Comparison of ENCODE assay signal across 23 cellular contexts in genomic region chr7:131374821-131375220, GRCh38.
"Had no signal": no experiment of that assay in that cellular context is flagged by ENCODE, and none has a peak within 500 bp of the region (broad histone marks: within the 10 kb centered on the region; RNA-seq: fewer than 3 reads in every experiment).

No MANE protein-coding gene starts in this region.

- DNase-seq: colonic mucosa; cortex of kidney; dermis blood vessel endothelial cell; dorsolateral prefrontal cortex; effector CD4-positive, alpha-beta T cell; effector memory CD4-positive, alpha-beta T cell; foreskin melanocyte; gastrocnemius medialis; glutamatergic neuron; head of caudate nucleus; heart right ventricle; hippocampal formation; left cardiac atrium; left lung; left ventricle myocardium superior; lower lobe of right lung; mesenchymal stem cell; mucosa of descending colon; naive B cell; naive thymus-derived CD8-positive, alpha-beta T cell had no signal

- H3K9me3 Mint-ChIP-seq: mesothelial cell of epicardium; naive B cell; naive thymus-derived CD8-positive, alpha-beta T cell had no signal

- H3K27ac Mint-ChIP-seq: mesothelial cell of epicardium had no signal

- ATAC-seq: left cardiac atrium; left ventricle myocardium superior; mucosa of descending colon; naive thymus-derived CD8-positive, alpha-beta T cell had no signal

- H3K27me3 Mint-ChIP-seq: naive B cell; naive thymus-derived CD8-positive, alpha-beta T cell had no signal

- H3K4me3 Mint-ChIP-seq: mesothelial cell of epicardium; naive B cell; naive thymus-derived CD8-positive, alpha-beta T cell had no signal

- FAIRE-seq: endothelial cell of umbilical vein, keratinocyte had no signal
